ENCODE assay signal across 8 cellular contexts in genomic region chr11:67628710-67629385, GRCh38. TPM values are rescaled to one million over a fixed set of nuclear protein-coding genes. Genes with fewer than 3 reads are reported as not detected.
DNase-seq lines count a peak whose midpoint lies in the region; ATAC-seq and TF ChIP-seq lines count a peak whose summit lies in the region.

No MANE protein-coding gene starts in this region.

- peak overlapping the region; percentile 75 to 78 for H3K4me3 ChIP-seq in mucosa of rectum (ENCODE audit: low read length in 2 of 2)
- H3K4me3 ChIP-seq in vagina, result peak overlapping the region; percentile 58 to 71

- H3K4me3 Mint-ChIP-seq in stimulated activated naive CD8-positive, alpha-beta T cell treated with anti-CD3 and anti-CD28 coated beads, Interleukin-15, Interleukin-2, amounts not matched to agents 100 ng/mL and 50 ng/mL, for 24 hours, result peak overlapping the region; percentile 66

- no peaks in the 10 kb centered on the region for H3K9me3 Mint-ChIP-seq in stimulated activated naive CD8-positive, alpha-beta T cell treated with anti-CD3 and anti-CD28 coated beads, Interleukin-15, Interleukin-2, amounts not matched to agents 100 ng/mL and 50 ng/mL, for 24 hours

- no peaks in the 10 kb centered on the region for H3K27me3 ChIP-seq in mucosa of rectum (ENCODE audit: control insufficient read depth in 2 of 2, insufficient read depth in 2 of 2, low read length in 2 of 2)
- H3K27me3 ChIP-seq in vagina, result no peaks in the 10 kb centered on the region

- no peak overlapping the region for H3K27ac Mint-ChIP-seq in stimulated activated naive CD8-positive, alpha-beta T cell treated with anti-CD3 and anti-CD28 coated beads, Interleukin-15, Interleukin-2, amounts not matched to agents 100 ng/mL and 50 ng/mL, for 24 hours

- H3K4me1 ChIP-seq in mucosa of rectum (ENCODE audit: control insufficient read depth in 2 of 2, insufficient read depth in 2 of 2, low read length in 2 of 2) (peaks cover 32 to 45% of the 10 kb centered on the region in 2 donors), vagina (peaks cover 24% of the 10 kb centered on the region)

- H3K9me3 ChIP-seq in mucosa of rectum (ENCODE audit: control insufficient read depth in 2 of 2, low read length in 2 of 2), result no peaks in the 10 kb centered on the region
- H3K9me3 ChIP-seq in vagina, result no peaks in the 10 kb centered on the region

- intact Hi-C loops in vagina (cut with DNase I), result no loop called here

- no peaks in the 10 kb centered on the region for H3K36me3 ChIP-seq in mucosa of rectum (ENCODE audit: control insufficient read depth in 2 of 2, insufficient read depth in 2 of 2, low read length in 2 of 2)
- H3K36me3 ChIP-seq in vagina, result no peaks in the 10 kb centered on the region

- H3K27ac ChIP-seq in caudate nucleus (ENCODE audit: low read depth, low read length) (peak overlapping the region; percentile 70), mucosa of rectum (ENCODE audit: low read depth in 2 of 2, low read length in 2 of 2) (peak overlapping the region in 1 of 2 donors; percentile 94), vagina (peak overlapping the region; percentile 89)

- H3K4me1 Mint-ChIP-seq in stimulated activated naive CD8-positive, alpha-beta T cell treated with anti-CD3 and anti-CD28 coated beads, Interleukin-15, Interleukin-2, amounts not matched to agents 100 ng/mL and 50 ng/mL, for 24 hours (ENCODE audit: low read depth), result peaks cover 10% of the 10 kb centered on the region

- no peaks in the 10 kb centered on the region for H3K27me3 Mint-ChIP-seq in stimulated activated naive CD8-positive, alpha-beta T cell treated with anti-CD3 and anti-CD28 coated beads, Interleukin-15, Interleukin-2, amounts not matched to agents 100 ng/mL and 50 ng/mL, for 24 hours

- peaks cover 7% of the 10 kb centered on the region for H3K36me3 Mint-ChIP-seq in stimulated activated naive CD8-positive, alpha-beta T cell treated with anti-CD3 and anti-CD28 coated beads, Interleukin-15, Interleukin-2, amounts not matched to agents 100 ng/mL and 50 ng/mL, for 24 hours (ENCODE audit: low read depth)

- no peak for DNase-seq in stimulated activated naive CD8-positive, alpha-beta T cell treated with anti-CD3 and anti-CD28 coated beads, Interleukin-15, Interleukin-2, amounts not matched to agents 100 U/mL and 50 U/mL, for 24 hours
- DNase-seq in caudate nucleus (lab: John Stamatoyannopoulos, UW), result peak in 2 of 61 donors; percentile 31 to 56
- no peak for DNase-seq in vagina (ENCODE audit: extremely low spot score in 2 of 2)
- DNase-seq in stimulated activated CD4-positive, alpha-beta T cell treated with anti-CD3 and anti-CD28 coated beads, Interleukin-4, amount 100 ng/mL, for 4 hours, result no peak
- DNase-seq in stimulated activated CD4-positive, alpha-beta T cell treated with anti-CD3 and anti-CD28 coated beads, Interleukin-4, amount 100 ng/mL, for 24 hours, result no peak

- TF ChIP-seq CTCF in vagina (IDR thresholded peaks at IDR 0.05), result no peak

- peak overlapping the region in 1 of 2 donors; percentile 84 for H3K9ac ChIP-seq in mucosa of rectum (ENCODE audit: low read depth in 1 of 2, low read length in 2 of 2)

- TF ChIP-seq POLR2A in vagina (IDR thresholded peaks at IDR 0.05), result no peak

- ATAC-seq in stimulated activated naive CD8-positive, alpha-beta T cell treated with anti-CD3 and anti-CD28 coated beads, Interleukin-15, Interleukin-2, amounts not matched to agents 100 U/mL and 50 U/mL, for 24 hours, result no peak
- ATAC-seq in HG03025 (IDR thresholded peaks at IDR 0.05; ENCODE audit: low FRiP score, unreplicated experiment), result no peak

RNA-seq across cellular contexts. Expression of gene NUDT8, which starts 0.9 kb away (rescaled TPM):
- 23.8 TPM for total RNA-seq in vagina

RNA-seq across cellular contexts. Expression of gene TBX10, which starts 10.7 kb away (rescaled TPM):
- not detected for total RNA-seq in vagina

RNA-seq across cellular contexts. Expression of gene ACY3, which starts 21.7 kb away (rescaled TPM):
- not detected for total RNA-seq in vagina

RNA-seq across cellular contexts. Expression of gene NDUFV1, which starts 22.1 kb away (rescaled TPM):
- 254 TPM for total RNA-seq in vagina

RNA-seq across cellular contexts. Expression of gene GSTP1, which starts 45.2 kb away (rescaled TPM):
- total RNA-seq in vagina, result 2,739 TPM
